Comparison of ENCODE assay signal across 1 cellular context in the genomic region with DNA sequence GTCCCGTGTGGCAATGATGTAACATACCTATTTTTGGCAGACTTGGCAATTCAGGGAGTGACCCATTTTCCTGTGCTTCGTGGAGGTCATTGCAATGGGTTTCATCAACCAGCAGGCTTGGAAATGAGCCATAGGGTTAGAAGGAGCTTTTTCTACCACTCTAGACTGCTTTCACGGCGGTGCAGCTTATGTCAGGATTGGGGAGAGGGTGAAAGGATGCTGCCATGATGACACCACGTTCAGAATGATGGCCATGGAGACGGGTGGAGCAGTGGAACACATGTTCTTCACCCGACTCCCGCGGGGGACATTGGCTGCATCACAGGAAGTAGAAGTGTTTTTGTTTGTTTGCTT.
TF ChIP-seq lines count a peak whose summit lies in the region.

No MANE protein-coding gene starts in this region.

TF ChIP-seq in GM23338, 12 proteins besides CTCF, POLR2A, EP300 and RAD21 (continued from another document):
- TF ChIP-seq, protein P1, sequence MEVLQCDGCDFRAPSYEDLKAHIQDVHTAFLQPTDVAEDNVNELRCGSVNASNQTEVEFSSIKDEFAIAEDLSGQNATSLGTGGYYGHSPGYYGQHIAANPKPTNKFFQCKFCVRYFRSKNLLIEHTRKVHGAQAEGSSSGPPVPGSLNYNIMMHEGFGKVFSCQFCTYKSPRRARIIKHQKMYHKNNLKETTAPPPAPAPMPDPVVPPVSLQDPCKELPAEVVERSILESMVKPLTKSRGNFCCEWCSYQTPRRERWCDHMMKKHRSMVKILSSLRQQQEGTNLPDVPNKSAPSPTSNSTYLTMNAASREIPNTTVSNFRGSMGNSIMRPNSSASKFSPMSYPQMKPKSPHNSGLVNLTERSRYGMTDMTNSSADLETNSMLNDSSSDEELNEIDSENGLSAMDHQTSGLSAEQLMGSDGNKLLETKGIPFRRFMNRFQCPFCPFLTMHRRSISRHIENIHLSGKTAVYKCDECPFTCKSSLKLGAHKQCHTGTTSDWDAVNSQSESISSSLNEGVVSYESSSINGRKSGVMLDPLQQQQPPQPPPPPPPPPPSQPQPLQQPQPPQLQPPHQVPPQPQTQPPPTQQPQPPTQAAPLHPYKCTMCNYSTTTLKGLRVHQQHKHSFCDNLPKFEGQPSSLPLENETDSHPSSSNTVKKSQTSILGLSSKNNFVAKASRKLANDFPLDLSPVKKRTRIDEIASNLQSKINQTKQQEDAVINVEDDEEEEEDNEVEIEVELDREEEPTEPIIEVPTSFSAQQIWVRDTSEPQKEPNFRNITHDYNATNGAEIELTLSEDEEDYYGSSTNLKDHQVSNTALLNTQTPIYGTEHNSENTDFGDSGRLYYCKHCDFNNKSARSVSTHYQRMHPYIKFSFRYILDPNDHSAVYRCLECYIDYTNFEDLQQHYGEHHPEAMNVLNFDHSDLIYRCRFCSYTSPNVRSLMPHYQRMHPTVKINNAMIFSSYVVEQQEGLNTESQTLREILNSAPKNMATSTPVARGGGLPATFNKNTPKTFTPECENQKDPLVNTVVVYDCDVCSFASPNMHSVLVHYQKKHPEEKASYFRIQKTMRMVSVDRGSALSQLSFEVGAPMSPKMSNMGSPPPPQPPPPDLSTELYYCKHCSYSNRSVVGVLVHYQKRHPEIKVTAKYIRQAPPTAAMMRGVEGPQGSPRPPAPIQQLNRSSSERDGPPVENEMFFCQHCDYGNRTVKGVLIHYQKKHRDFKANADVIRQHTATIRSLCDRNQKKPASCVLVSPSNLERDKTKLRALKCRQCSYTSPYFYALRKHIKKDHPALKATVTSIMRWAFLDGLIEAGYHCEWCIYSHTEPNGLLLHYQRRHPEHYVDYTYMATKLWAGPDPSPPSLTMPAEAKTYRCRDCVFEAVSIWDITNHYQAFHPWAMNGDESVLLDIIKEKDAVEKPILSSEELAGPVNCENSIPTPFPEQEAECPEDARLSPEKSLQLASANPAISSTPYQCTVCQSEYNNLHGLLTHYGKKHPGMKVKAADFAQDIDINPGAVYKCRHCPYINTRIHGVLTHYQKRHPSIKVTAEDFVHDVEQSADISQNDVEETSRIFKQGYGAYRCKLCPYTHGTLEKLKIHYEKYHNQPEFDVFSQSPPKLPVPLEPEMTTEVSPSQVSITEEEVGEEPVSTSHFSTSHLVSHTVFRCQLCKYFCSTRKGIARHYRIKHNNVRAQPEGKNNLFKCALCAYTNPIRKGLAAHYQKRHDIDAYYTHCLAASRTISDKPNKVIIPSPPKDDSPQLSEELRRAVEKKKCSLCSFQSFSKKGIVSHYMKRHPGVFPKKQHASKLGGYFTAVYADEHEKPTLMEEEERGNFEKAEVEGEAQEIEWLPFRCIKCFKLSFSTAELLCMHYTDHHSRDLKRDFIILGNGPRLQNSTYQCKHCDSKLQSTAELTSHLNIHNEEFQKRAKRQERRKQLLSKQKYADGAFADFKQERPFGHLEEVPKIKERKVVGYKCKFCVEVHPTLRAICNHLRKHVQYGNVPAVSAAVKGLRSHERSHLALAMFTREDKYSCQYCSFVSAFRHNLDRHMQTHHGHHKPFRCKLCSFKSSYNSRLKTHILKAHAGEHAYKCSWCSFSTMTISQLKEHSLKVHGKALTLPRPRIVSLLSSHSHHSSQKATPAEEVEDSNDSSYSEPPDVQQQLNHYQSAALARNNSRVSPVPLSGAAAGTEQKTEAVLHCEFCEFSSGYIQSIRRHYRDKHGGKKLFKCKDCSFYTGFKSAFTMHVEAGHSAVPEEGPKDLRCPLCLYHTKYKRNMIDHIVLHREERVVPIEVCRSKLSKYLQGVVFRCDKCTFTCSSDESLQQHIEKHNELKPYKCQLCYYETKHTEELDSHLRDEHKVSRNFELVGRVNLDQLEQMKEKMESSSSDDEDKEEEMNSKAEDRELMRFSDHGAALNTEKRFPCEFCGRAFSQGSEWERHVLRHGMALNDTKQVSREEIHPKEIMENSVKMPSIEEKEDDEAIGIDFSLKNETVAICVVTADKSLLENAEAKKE (CRISPR knock-in tag; IDR thresholded peaks at IDR 0.05) = no peak
- TF ChIP-seq, protein P2, sequence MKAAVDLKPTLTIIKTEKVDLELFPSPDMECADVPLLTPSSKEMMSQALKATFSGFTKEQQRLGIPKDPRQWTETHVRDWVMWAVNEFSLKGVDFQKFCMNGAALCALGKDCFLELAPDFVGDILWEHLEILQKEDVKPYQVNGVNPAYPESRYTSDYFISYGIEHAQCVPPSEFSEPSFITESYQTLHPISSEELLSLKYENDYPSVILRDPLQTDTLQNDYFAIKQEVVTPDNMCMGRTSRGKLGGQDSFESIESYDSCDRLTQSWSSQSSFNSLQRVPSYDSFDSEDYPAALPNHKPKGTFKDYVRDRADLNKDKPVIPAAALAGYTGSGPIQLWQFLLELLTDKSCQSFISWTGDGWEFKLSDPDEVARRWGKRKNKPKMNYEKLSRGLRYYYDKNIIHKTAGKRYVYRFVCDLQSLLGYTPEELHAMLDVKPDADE (IDR thresholded peaks at IDR 0.05) = no peak
- no peak for TF ChIP-seq ZNF114 (CRISPR knock-in tag; IDR thresholded peaks at IDR 0.05)
TF ChIP-seq in GM23338: peak in this region for 0.
